In the genomic region with DNA sequence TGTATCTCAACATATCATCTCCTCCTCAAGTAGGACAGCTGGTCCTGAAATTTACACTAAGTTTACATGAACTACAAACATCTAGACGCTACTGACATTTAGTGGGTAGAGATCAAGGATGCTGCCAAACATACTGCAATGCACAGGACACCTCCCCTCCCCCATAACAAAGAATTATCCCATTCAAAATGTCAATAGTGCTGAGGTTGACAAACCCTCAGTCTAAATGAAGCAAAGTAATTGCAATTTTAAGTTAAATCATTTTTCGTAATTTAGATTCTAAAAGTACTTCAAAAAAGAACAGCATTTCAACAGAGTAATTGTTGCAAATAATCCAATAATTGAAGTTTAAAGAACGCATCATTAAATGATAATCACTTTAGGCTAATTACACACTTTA, we compare ENCODE assay signal across 10 cellular contexts. TPM values are rescaled to one million over a fixed set of nuclear protein-coding genes. Genes with fewer than 3 reads are reported as not detected.
A peak's percentile ranks its signal among the peaks of the same experiment; 100 is the strongest.
DNase-seq lines count a peak whose midpoint lies in the region; ATAC-seq, FAIRE-seq and TF ChIP-seq lines count a peak whose summit lies in the region.
"Had no signal": no experiment of that assay in that cellular context is flagged by ENCODE, and none has a peak within 500 bp of the region (broad histone marks: within the 10 kb centered on the region; RNA-seq: fewer than 3 reads in every experiment).

No MANE protein-coding gene starts in this region.

- WGBS in heart left ventricle, 4 donors, result 70 to 79% (median 77%) methylated on average over 3 of the region's 3 CpGs
- WGBS in liver, result 65% methylated on average over 3 of the region's 3 CpGs

- H4K20me1 ChIP-seq in astrocyte (ENCODE audit: insufficient read depth, low read length), result peaks cover 8% of the 10 kb centered on the region

- H3K4me1 ChIP-seq in heart left ventricle (peaks cover 0 to 26% (median 9%) of the 10 kb centered on the region in 12 donors), astrocyte (ENCODE audit: insufficient read depth, low read length) (peaks cover 5% of the 10 kb centered on the region), liver (ENCODE audit: control insufficient read depth in 4 of 4, insufficient read depth in 4 of 4, low read length in 3 of 4) (peaks cover 3 to 15% (median 10%) of the 10 kb centered on the region in 4 donors), upper lobe of right lung (peaks cover 14% of the 10 kb centered on the region)

- H3K9me3 Mint-ChIP-seq in astrocyte (ENCODE audit: unreplicated experiment), result no peaks in the 10 kb centered on the region

- FAIRE-seq in astrocyte (lab: Jason Lieb, UNC), result no peak
- FAIRE-seq: HTR-8/SVneo had no signal

- H3K4me3 Mint-ChIP-seq in astrocyte (ENCODE audit: unreplicated experiment), result peak overlapping the region; percentile 91

- H3K4me1 Mint-ChIP-seq in astrocyte (ENCODE audit: low read depth, unreplicated experiment), result peaks cover 4% of the 10 kb centered on the region

- intact Hi-C loops in heart left ventricle (cut with DNase I) (no loop called here), cardiac septum (cut with DNase I) (loop anchor here (5.0 kb wide), 1 partner anchor 65 kb away; the partner anchor contains the start of gene TMEM184C), upper lobe of right lung (cut with DNase I) (no loop called here)

- H3K27ac ChIP-seq in heart left ventricle (peak overlapping the region in 7 of 12 donors; percentile 84 to 94 (median 91)), astrocyte (ENCODE audit: low read depth, low read length) (peak overlapping the region; percentile 93), liver (ENCODE audit: low read depth in 1 of 2, low read length in 2 of 2) (peak overlapping the region in 1 of 2 donors; percentile 91), upper lobe of right lung (no peak overlapping the region)

- H3K9ac ChIP-seq in astrocyte (ENCODE audit: low read length), result peak overlapping the region; percentile 96
- H3K9ac ChIP-seq in liver (ENCODE audit: low read depth in 1 of 2, low read length in 2 of 2), result peak overlapping the region; percentile 78 to 87

- ATAC-seq in heart left ventricle (no peak), upper lobe of right lung (no peak), HG02885 (IDR thresholded peaks at IDR 0.05; ENCODE audit: poor library complexity, unreplicated experiment) (no peak), HG02610 (IDR thresholded peaks at IDR 0.05; ENCODE audit: unreplicated experiment) (no peak)

- peaks cover 4% of the 10 kb centered on the region for H3K36me3 Mint-ChIP-seq in astrocyte (ENCODE audit: low read depth, unreplicated experiment)

- no peak for TF ChIP-seq RAD21 in liver (IDR thresholded peaks at IDR 0.05)

- H3K79me2 ChIP-seq in astrocyte (ENCODE audit: insufficient read depth, low read length), result peaks cover 53% of the 10 kb centered on the region

- H3K9me3 ChIP-seq in heart left ventricle, result no peaks in the 10 kb centered on the region
- no peaks in the 10 kb centered on the region for H3K9me3 ChIP-seq in astrocyte (ENCODE audit: insufficient read depth, low read depth, low read length)
- no peaks in the 10 kb centered on the region for H3K9me3 ChIP-seq in liver (ENCODE audit: control insufficient read depth in 4 of 4, low read length in 3 of 4)
- no peaks in the 10 kb centered on the region for H3K9me3 ChIP-seq in upper lobe of right lung

- no peak for TF ChIP-seq POLR2A in heart left ventricle (IDR thresholded peaks at IDR 0.05)

- H3K36me3 ChIP-seq in heart left ventricle (peaks cover 0 to 25% (median 4%) of the 10 kb centered on the region in 9 donors), astrocyte (ENCODE audit: insufficient read depth, low read length) (no peaks in the 10 kb centered on the region), liver (ENCODE audit: control insufficient read depth in 4 of 4, insufficient read depth in 3 of 4, low read depth in 1 of 4, low read length in 3 of 4) (peaks cover 0 to 5% (median 2%) of the 10 kb centered on the region in 4 donors), upper lobe of right lung (peaks cover 8% of the 10 kb centered on the region)

- H3K4me3 ChIP-seq in heart left ventricle, result peak overlapping the region in 11 of 12 donors; percentile 54 to 95 (median 82)
- peak overlapping the region; percentile 89 for H3K4me3 ChIP-seq in astrocyte (ENCODE audit: insufficient read depth, low read depth, low read length)
- peak overlapping the region; percentile 71 to 88 (median 76) for H3K4me3 ChIP-seq in liver (ENCODE audit: low read depth in 1 of 3, low read length in 3 of 3)
- H3K4me3 ChIP-seq in upper lobe of right lung, result peak overlapping the region; percentile 86

- no peak overlapping the region for H2AFZ ChIP-seq in astrocyte (ENCODE audit: low read depth, low read length)

- H3K27ac Mint-ChIP-seq in astrocyte (ENCODE audit: unreplicated experiment), result no peak overlapping the region

- TF ChIP-seq CTCF in heart left ventricle (IDR thresholded peaks at IDR 0.05) (no peak), astrocyte (IDR thresholded peaks at IDR 0.05; ENCODE audit: insufficient read depth, low read depth, low read length) (no peak), liver (IDR thresholded peaks at IDR 0.05; ENCODE audit: low read depth, low read length, missing input control) (no peak), upper lobe of right lung (IDR thresholded peaks at IDR 0.05) (no peak)

- H3K27me3 Mint-ChIP-seq in astrocyte (ENCODE audit: low read depth, unreplicated experiment), result no peaks in the 10 kb centered on the region

- DNase-seq in heart left ventricle (no peak), cardiac septum (ENCODE audit: low spot score) (no peak), astrocyte (ENCODE audit: low read depth) (no peak), upper lobe of right lung (no peak), globus pallidus (ENCODE audit: low spot score) (no peak)
- DNase-seq: central memory CD4-positive, alpha-beta T cell had no signal

- no peaks in the 10 kb centered on the region for H3K27me3 ChIP-seq in heart left ventricle
- H3K27me3 ChIP-seq in astrocyte (ENCODE audit: insufficient read depth, low read length), result no peaks in the 10 kb centered on the region
- H3K27me3 ChIP-seq in liver (ENCODE audit: control insufficient read depth in 4 of 4, insufficient read depth in 4 of 4, low read length in 3 of 4), result no peaks in the 10 kb centered on the region
- H3K27me3 ChIP-seq in upper lobe of right lung, result no peaks in the 10 kb centered on the region

- peak overlapping the region; percentile 94 for H3K4me2 ChIP-seq in astrocyte (ENCODE audit: low read length)

TF ChIP-seq in liver, 16 proteins besides CTCF, POLR2A, EP300 and RAD21 (continues in another document):
- TF ChIP-seq REST (IDR thresholded peaks at IDR 0.05) (no peak), HNF4A (conservative IDR thresholded peaks at IDR 0.05) (no peak), JUND (IDR thresholded peaks at IDR 0.05) (no peak), NR2F2 (IDR thresholded peaks at IDR 0.05) (no peak), RXRA (IDR thresholded peaks at IDR 0.05) (no peak), FOXA1 (IDR thresholded peaks at IDR 0.05) (no peak), GABPA (IDR thresholded peaks at IDR 0.05 in 1 of 2, conservative IDR thresholded peaks at IDR 0.05 in 1 of 2) (no peak), HNF4G (IDR thresholded peaks at IDR 0.05) (no peak)
- TF ChIP-seq, protein P1, sequence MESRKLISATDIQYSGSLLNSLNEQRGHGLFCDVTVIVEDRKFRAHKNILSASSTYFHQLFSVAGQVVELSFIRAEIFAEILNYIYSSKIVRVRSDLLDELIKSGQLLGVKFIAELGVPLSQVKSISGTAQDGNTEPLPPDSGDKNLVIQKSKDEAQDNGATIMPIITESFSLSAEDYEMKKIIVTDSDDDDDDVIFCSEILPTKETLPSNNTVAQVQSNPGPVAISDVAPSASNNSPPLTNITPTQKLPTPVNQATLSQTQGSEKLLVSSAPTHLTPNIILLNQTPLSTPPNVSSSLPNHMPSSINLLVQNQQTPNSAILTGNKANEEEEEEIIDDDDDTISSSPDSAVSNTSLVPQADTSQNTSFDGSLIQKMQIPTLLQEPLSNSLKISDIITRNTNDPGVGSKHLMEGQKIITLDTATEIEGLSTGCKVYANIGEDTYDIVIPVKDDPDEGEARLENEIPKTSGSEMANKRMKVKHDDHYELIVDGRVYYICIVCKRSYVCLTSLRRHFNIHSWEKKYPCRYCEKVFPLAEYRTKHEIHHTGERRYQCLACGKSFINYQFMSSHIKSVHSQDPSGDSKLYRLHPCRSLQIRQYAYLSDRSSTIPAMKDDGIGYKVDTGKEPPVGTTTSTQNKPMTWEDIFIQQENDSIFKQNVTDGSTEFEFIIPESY (IDR thresholded peaks at IDR 0.05), result no peak

RNA-seq across cellular contexts. Expression of gene PRMT9, which starts 1.2 kb away (rescaled TPM):
- total RNA-seq in heart left ventricle (1 to 10 TPM; 3.4 to 9.1 (median 6.0) TPM), cardiac septum (6.8 TPM), astrocyte (8.4 and 9.0 TPM in 2 replicates), liver (1 to 10 TPM; 8.5 TPM), upper lobe of right lung (11.5 TPM)
- polyA plus RNA-seq in heart left ventricle (1 to 10 TPM; 3.0 to 4.9 TPM), liver (1 to 10 TPM; 2.4 to 2.9 TPM)

RNA-seq across cellular contexts. Expression of gene ARHGAP10, which starts 49.1 kb away (rescaled TPM):
- 10 to 100 TPM; 30.6 to 64.2 (median 51.7) TPM for total RNA-seq in heart left ventricle
- polyA plus RNA-seq in heart left ventricle, result 10 to 100 TPM; 39.8 to 73.7 TPM
- total RNA-seq in cardiac septum, result 41.8 TPM
- total RNA-seq in astrocyte, result 23.4 and 28.0 TPM in 2 replicates
- 10 to 100 TPM in 1 of 2 donors, 1 to 10 TPM in 1; 1.5 to 13.0 TPM for total RNA-seq in liver
- 1 to 10 TPM; 3.7 to 4.9 TPM for polyA plus RNA-seq in liver
- 26.9 TPM for total RNA-seq in upper lobe of right lung
